ENCODE assay signal across 19 cellular contexts in the genomic region with DNA sequence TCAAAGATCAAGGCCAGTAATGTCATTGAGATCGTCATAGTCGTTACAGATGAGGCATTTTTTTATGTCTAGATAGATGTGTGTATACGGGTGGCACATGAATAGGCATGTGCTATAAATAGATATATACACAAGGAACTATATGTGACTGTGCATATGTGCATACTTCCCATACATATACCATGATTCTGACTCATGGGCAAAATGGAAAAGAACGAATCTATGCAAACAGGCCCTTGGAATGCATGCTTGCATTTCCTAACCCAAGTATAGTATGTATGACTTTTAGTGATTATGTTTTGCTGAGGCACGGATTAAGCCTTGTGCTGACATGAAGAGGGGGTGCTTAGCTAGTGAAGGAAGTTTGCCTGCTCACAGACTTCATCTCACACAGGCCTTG.
"Had no signal": no experiment of that assay in that cellular context is flagged by ENCODE, and none has a peak within 500 bp of the region (broad histone marks: within the 10 kb centered on the region; RNA-seq: fewer than 3 reads in every experiment).

No MANE protein-coding gene starts in this region.

- H3K4me1 ChIP-seq: gastroesophageal sphincter had no signal

- H3K27ac ChIP-seq: gastroesophageal sphincter, upper lobe of left lung, WERI-Rb-1 had no signal

- H3K27ac Mint-ChIP-seq: activated CD4-positive, alpha-beta memory T cell treated with anti-CD3 and anti-CD28 coated beads, Interleukin-2, amount 10 ng/mL, durations not matched to agents 7 days and 5 days; activated naive CD4-positive, alpha-beta T cell treated with anti-CD3 and anti-CD28 coated beads, Interleukin-2, amount 10 ng/mL, durations not matched to agents 7 days and 5 days; activated T-cell treated with anti-CD3 and anti-CD28 coated beads, Interleukin-2, amount 50 U/mL, for 24 hours; natural killer cell treated with Interleukin-12 subunit alpha and Interleukin-12 subunit beta and Interleukin-15 and Interleukin-18, amount 100 ng/mL, for 72 hours; progenitor cell of endocrine pancreas; T-helper 1 cell treated with Interleukin-12 subunit alpha and Interleukin-12 subunit beta and Interleukin-4 antibody, amounts not matched to agents 30 μg/mL and 1 μg/mL, for 36 hours had no signal

- H3K9me3 Mint-ChIP-seq: activated CD4-positive, alpha-beta memory T cell treated with anti-CD3 and anti-CD28 coated beads, Interleukin-2, amount 10 ng/mL, durations not matched to agents 7 days and 5 days; activated naive CD4-positive, alpha-beta T cell treated with anti-CD3 and anti-CD28 coated beads, Interleukin-2, amount 10 ng/mL, durations not matched to agents 7 days and 5 days; activated T-cell treated with anti-CD3 and anti-CD28 coated beads, Interleukin-2, amount 50 U/mL, for 24 hours; natural killer cell treated with Interleukin-12 subunit alpha and Interleukin-12 subunit beta and Interleukin-15 and Interleukin-18, amount 100 ng/mL, for 72 hours; T-helper 1 cell treated with Interleukin-12 subunit alpha and Interleukin-12 subunit beta and Interleukin-4 antibody, amounts not matched to agents 30 μg/mL and 1 μg/mL, for 36 hours had no signal

- H3K27me3 ChIP-seq: upper lobe of left lung had no signal

- ATAC-seq: gastroesophageal sphincter; left ventricle myocardium superior; natural killer cell treated with Interleukin-12 subunit alpha and Interleukin-12 subunit beta and Interleukin-15 and Interleukin-18, amount 100 ng/mL, for 72 hours; right cardiac atrium; stimulated activated naive CD8-positive, alpha-beta T cell treated with anti-CD3 and anti-CD28 coated beads, Interleukin-15, Interleukin-2, amounts not matched to agents 100 U/mL and 50 U/mL, for 24 hours had no signal

- DNase-seq: activated CD4-positive, alpha-beta memory T cell treated with anti-CD3 and anti-CD28 coated beads, Interleukin-2, amount 10 ng/mL, durations not matched to agents 7 days and 5 days; activated CD4-positive, alpha-beta T cell treated with anti-CD3 and anti-CD28 coated beads for 4 hours; activated naive CD4-positive, alpha-beta T cell treated with anti-CD3 and anti-CD28 coated beads, Interleukin-2, amount 10 ng/mL, durations not matched to agents 7 days and 5 days; activated T-cell treated with anti-CD3 and anti-CD28 coated beads, Interleukin-2, amount 50 U/mL, for 24 hours; islet precursor cell; left ventricle myocardium superior; mesendoderm; occipital lobe; small intestine; stimulated activated CD4-positive, alpha-beta T cell treated with anti-CD3 and anti-CD28 coated beads, Interleukin-4, amount 100 ng/mL, for 4 hours; stimulated activated CD8-positive, alpha-beta memory T cell treated with anti-CD3 and anti-CD28 coated beads, Interleukin-4, amount 100 ng/mL, for 48 hours; stimulated activated naive CD8-positive, alpha-beta T cell treated with anti-CD3 and anti-CD28 coated beads, Interleukin-15, Interleukin-2, amounts not matched to agents 100 U/mL and 50 U/mL, for 24 hours; upper lobe of left lung; WERI-Rb-1 had no signal

- H3K27me3 Mint-ChIP-seq: activated naive CD4-positive, alpha-beta T cell treated with anti-CD3 and anti-CD28 coated beads, Interleukin-2, amount 10 ng/mL, durations not matched to agents 7 days and 5 days had no signal

- H3K4me1 Mint-ChIP-seq: activated CD4-positive, alpha-beta memory T cell treated with anti-CD3 and anti-CD28 coated beads, Interleukin-2, amount 10 ng/mL, durations not matched to agents 7 days and 5 days; activated naive CD4-positive, alpha-beta T cell treated with anti-CD3 and anti-CD28 coated beads, Interleukin-2, amount 10 ng/mL, durations not matched to agents 7 days and 5 days had no signal

- H3K4me3 Mint-ChIP-seq: activated CD4-positive, alpha-beta memory T cell treated with anti-CD3 and anti-CD28 coated beads, Interleukin-2, amount 10 ng/mL, durations not matched to agents 7 days and 5 days; activated naive CD4-positive, alpha-beta T cell treated with anti-CD3 and anti-CD28 coated beads, Interleukin-2, amount 10 ng/mL, durations not matched to agents 7 days and 5 days; activated T-cell treated with anti-CD3 and anti-CD28 coated beads, Interleukin-2, amount 50 U/mL, for 24 hours; natural killer cell treated with Interleukin-12 subunit alpha and Interleukin-12 subunit beta and Interleukin-15 and Interleukin-18, amount 100 ng/mL, for 72 hours; T-helper 1 cell treated with Interleukin-12 subunit alpha and Interleukin-12 subunit beta and Interleukin-4 antibody, amounts not matched to agents 30 μg/mL and 1 μg/mL, for 36 hours had no signal

- H3K36me3 ChIP-seq: gastroesophageal sphincter, upper lobe of left lung, WERI-Rb-1 had no signal

- H3K9me3 ChIP-seq: gastroesophageal sphincter, upper lobe of left lung had no signal

- H3K4me3 ChIP-seq: gastroesophageal sphincter, upper lobe of left lung had no signal
